In genomic region chr7:92557808-92558362, GRCh38 we compare ENCODE assay signal across 2 cellular contexts.
TF ChIP-seq lines count a peak whose summit lies in the region.

No MANE protein-coding gene starts in this region.

TF ChIP-seq in GM12891, 5 proteins besides CTCF, POLR2A, EP300 and RAD21:
- no peak for TF ChIP-seq SPI1 (IDR thresholded peaks at IDR 0.05; ENCODE audit: low read depth, low read length)
- TF ChIP-seq TAF1 (IDR thresholded peaks at IDR 0.05; ENCODE audit: low read depth, low read length), result no peak
- TF ChIP-seq PAX5 (IDR thresholded peaks at IDR 0.05; ENCODE audit: insufficient read depth, low read length, severe bottlenecking), result no peak
- no peak for TF ChIP-seq POU2F2 (IDR thresholded peaks at IDR 0.05; ENCODE audit: low read depth, low read length)
- TF ChIP-seq POLR2AphosphoS5 (IDR thresholded peaks at IDR 0.05; ENCODE audit: low read depth, low read length), result no peak; the same call in 1 of the 2 replicates

TF ChIP-seq in K562, 482 proteins besides CTCF, POLR2A, EP300 and RAD21:
- peak; percentile 38; the same call in 1 of the 2 replicates for TF ChIP-seq RFX1 (IDR thresholded peaks at IDR 0.05)
- TF ChIP-seq SIRT6 (IDR thresholded peaks at IDR 0.05; ENCODE audit: low read depth, low read length), result no peak
- no peak for TF ChIP-seq ETV6 (IDR thresholded peaks at IDR 0.05; ENCODE audit: borderline replicate concordance in 1 of 2, low read depth in 2 of 2, low read length in 1 of 2)
- TF ChIP-seq ETV6 (CRISPR knock-in tag; IDR thresholded peaks at IDR 0.05; ENCODE audit: borderline replicate concordance), result no peak
- TF ChIP-seq ZNF830 (CRISPR knock-in tag; IDR thresholded peaks at IDR 0.05), result no peak
- peak; percentile 15; the same call in 1 of the 2 replicates for TF ChIP-seq POLR2AphosphoS5 (IDR thresholded peaks at IDR 0.05; ENCODE audit: control insufficient read depth, insufficient read depth, low read depth, low read length)
- TF ChIP-seq ZNF133 (CRISPR knock-in tag; IDR thresholded peaks at IDR 0.05), result no peak
- 0 out of 2 replicates have a peak, but pooled peaks have one; percentile 38 for TF ChIP-seq MYNN (IDR thresholded peaks at IDR 0.05)
- TF ChIP-seq MYNN (CRISPR knock-in tag; IDR thresholded peaks at IDR 0.05), result no peak
- no peak for TF ChIP-seq ILF3 (IDR thresholded peaks at IDR 0.05; ENCODE audit: borderline replicate concordance)
- peak; percentile 66; the same call in 1 of the 2 replicates for TF ChIP-seq POLR2AphosphoS2 (IDR thresholded peaks at IDR 0.05; ENCODE audit: low read length)
- TF ChIP-seq SRSF1 (IDR thresholded peaks at IDR 0.05; ENCODE audit: low read depth, low read length), result no peak
- TF ChIP-seq, protein P1, sequence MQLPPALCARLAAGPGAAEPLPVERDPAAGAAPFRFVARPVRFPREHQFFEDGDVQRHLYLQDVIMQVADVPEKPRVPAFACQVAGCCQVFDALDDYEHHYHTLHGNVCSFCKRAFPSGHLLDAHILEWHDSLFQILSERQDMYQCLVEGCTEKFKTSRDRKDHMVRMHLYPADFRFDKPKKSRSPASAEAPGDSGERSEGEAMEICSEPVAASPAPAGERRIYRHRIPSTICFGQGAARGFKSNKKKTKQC (CRISPR knock-in tag; IDR thresholded peaks at IDR 0.05), result no peak
- peak; percentile 50 for TF ChIP-seq POLR2B (IDR thresholded peaks at IDR 0.05; ENCODE audit: low read depth, partially characterized antibody)
- TF ChIP-seq, protein P2, sequence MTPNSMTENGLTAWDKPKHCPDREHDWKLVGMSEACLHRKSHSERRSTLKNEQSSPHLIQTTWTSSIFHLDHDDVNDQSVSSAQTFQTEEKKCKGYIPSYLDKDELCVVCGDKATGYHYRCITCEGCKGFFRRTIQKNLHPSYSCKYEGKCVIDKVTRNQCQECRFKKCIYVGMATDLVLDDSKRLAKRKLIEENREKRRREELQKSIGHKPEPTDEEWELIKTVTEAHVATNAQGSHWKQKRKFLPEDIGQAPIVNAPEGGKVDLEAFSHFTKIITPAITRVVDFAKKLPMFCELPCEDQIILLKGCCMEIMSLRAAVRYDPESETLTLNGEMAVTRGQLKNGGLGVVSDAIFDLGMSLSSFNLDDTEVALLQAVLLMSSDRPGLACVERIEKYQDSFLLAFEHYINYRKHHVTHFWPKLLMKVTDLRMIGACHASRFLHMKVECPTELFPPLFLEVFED (CRISPR knock-in tag; conservative IDR thresholded peaks at IDR 0.05), result 0 out of 2 replicates have a peak, but pooled peaks have one; percentile 33
